6 cellular contexts compared by ENCODE assay signal in the genomic region with DNA sequence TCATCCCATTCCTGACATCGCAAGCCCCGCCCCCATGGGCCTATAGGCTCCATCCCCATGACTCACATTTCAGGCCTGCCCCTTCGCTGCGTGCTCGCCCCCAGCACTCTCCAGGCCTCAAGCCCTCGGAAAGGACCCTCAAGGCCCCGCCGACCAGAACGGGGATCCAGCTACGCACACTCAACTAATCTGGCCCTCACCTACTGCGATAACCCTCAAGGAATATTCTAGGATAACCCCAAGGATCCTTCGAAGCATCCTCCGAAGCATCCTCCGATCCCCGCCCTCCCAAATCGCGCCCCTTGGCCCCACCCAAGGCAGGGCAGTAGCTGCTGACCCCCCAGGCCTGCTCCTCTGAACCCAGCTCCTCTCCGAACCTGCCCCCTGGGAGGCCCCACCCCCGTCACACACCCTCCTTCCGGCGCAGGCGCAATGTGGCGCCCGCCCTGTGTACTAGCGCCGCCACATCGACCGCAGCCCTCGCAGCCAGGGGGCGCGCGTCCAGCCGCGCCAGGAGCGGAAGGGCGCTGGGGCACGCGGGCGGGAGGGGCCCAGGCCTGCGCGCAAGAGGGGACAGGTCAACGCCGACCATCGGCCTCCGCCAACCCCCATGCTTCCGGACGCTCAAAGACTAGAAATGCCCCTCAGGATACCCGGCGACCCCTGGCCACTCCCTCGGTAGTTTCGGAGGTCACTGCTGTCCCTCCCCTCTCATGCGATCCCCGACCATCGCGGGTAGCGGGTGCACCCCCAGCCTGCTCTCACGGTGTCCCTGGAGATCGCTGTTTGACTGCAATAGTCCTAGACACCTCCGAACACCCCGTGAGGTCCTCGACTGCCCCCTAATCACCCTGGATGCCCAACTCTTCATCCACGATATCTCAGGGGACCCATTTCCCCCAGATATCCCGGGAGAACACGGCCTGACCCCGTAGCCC. TPM values are rescaled to one million over a fixed set of nuclear protein-coding genes. Genes with fewer than 3 reads are reported as not detected.
DNase-seq lines count a peak whose midpoint lies in the region; ATAC-seq lines count a peak whose summit lies in the region.

No MANE protein-coding gene starts in this region.

- ATAC-seq in HG02798 (IDR thresholded peaks at IDR 0.05; ENCODE audit: poor library complexity, unreplicated experiment) (peak; percentile 94), left ventricle myocardium superior (peak; percentile 95)
- peak; percentile 94 for ATAC-seq in activated T-cell treated with anti-CD3 and anti-CD28 coated beads, Interleukin-2, amount 50 U/mL, for 72 hours (replicated peaks in 1 of 2)

- no peaks in the 10 kb centered on the region for H3K36me3 Mint-ChIP-seq in activated T-cell treated with anti-CD3 and anti-CD28 coated beads, Interleukin-2, amount 50 U/mL, for 72 hours (ENCODE audit: insufficient read depth in 2 of 2)

- no peaks in the 10 kb centered on the region for H3K27me3 Mint-ChIP-seq in activated T-cell treated with anti-CD3 and anti-CD28 coated beads, Interleukin-2, amount 50 U/mL, for 72 hours (ENCODE audit: low read depth)

- H3K27ac Mint-ChIP-seq in activated T-cell treated with anti-CD3 and anti-CD28 coated beads, Interleukin-2, amount 50 U/mL, for 72 hours, result peak overlapping the region; percentile 93

- DNase-seq in DMS53 treated with DMSO at 0.1 percent for 48 hours (lab: John Stamatoyannopoulos, UW; ENCODE audit: unreplicated experiment) (peak; percentile 68), NCI-H460 (ENCODE audit: extremely low read depth, low read depth) (peak; percentile 87), left ventricle myocardium superior (peak; percentile 96)
- DNase-seq in activated T-cell treated with anti-CD3 and anti-CD28 coated beads, Interleukin-2, amount 50 U/mL, for 72 hours, result peak; percentile 89
- peak; percentile 78 for DNase-seq in stimulated activated CD4-positive, alpha-beta T cell treated with anti-CD3 and anti-CD28 coated beads, Interleukin-2, amount 100 ng/mL, for 4 hours (ENCODE audit: low read depth)

- no peaks in the 10 kb centered on the region for H3K9me3 Mint-ChIP-seq in activated T-cell treated with anti-CD3 and anti-CD28 coated beads, Interleukin-2, amount 50 U/mL, for 72 hours

- peaks cover 12% of the 10 kb centered on the region for H3K4me1 Mint-ChIP-seq in activated T-cell treated with anti-CD3 and anti-CD28 coated beads, Interleukin-2, amount 50 U/mL, for 72 hours (ENCODE audit: low read depth)

- peak overlapping the region; percentile 86 to 93 for H3K4me3 Mint-ChIP-seq in activated T-cell treated with anti-CD3 and anti-CD28 coated beads, Interleukin-2, amount 50 U/mL, for 72 hours

- intact Hi-C loops in left ventricle myocardium superior (cut with micrococcal nuclease), result no loop called here

RNA-seq across cellular contexts. Expression of gene MAGIX, which starts 6.4 kb away (rescaled TPM):
- 0.89 and 2.4 TPM in 2 replicates for total RNA-seq in NCI-H460 (2014; rRNA removed; shearing (Covaris generic))
- 7.1 and 7.7 TPM in 2 replicates for polyA plus RNA-seq in NCI-H460 (2014; cell fraction: nucleus; rRNA removed)
- total RNA-seq in activated T-cell treated with anti-CD3 and anti-CD28 coated beads, Interleukin-2, amount 50 U/mL, for 72 hours, result under 1 TPM; 0.84 to 0.93 TPM
- 3.8 TPM for total RNA-seq in left ventricle myocardium superior

RNA-seq across cellular contexts. Expression of gene PLP2, which starts 15.5 kb away (rescaled TPM):
- 238 and 249 TPM in 2 replicates for total RNA-seq in NCI-H460 (2014; rRNA removed; shearing (Covaris generic))
- polyA plus RNA-seq in NCI-H460 (2014; cell fraction: nucleus; rRNA removed), result 25.4 and 52.5 TPM in 2 replicates
- total RNA-seq in activated T-cell treated with anti-CD3 and anti-CD28 coated beads, Interleukin-2, amount 50 U/mL, for 72 hours, result 100 to 1,000 TPM; 232 to 266 TPM
- 62.3 TPM for total RNA-seq in left ventricle myocardium superior

RNA-seq across cellular contexts. Expression of gene PRICKLE3, which starts 30.0 kb away (rescaled TPM):
- 11.0 and 13.3 TPM in 2 replicates for total RNA-seq in NCI-H460 (2014; rRNA removed; shearing (Covaris generic))
- 57.4 and 58.0 TPM in 2 replicates for polyA plus RNA-seq in NCI-H460 (2014; cell fraction: nucleus; rRNA removed)
- 10 to 100 TPM; 17.4 to 17.6 TPM for total RNA-seq in activated T-cell treated with anti-CD3 and anti-CD28 coated beads, Interleukin-2, amount 50 U/mL, for 72 hours
- 12.7 TPM for total RNA-seq in left ventricle myocardium superior

RNA-seq across cellular contexts. Expression of gene GPKOW, which starts 32.6 kb away (rescaled TPM):
- 30.6 and 31.7 TPM in 2 replicates for total RNA-seq in NCI-H460 (2014; rRNA removed; shearing (Covaris generic))
- polyA plus RNA-seq in NCI-H460 (2014; cell fraction: nucleus; rRNA removed), result 26.0 and 28.3 TPM in 2 replicates
- 10 to 100 TPM; 14.7 to 17.8 TPM for total RNA-seq in activated T-cell treated with anti-CD3 and anti-CD28 coated beads, Interleukin-2, amount 50 U/mL, for 72 hours
- 18.9 TPM for total RNA-seq in left ventricle myocardium superior

RNA-seq across cellular contexts. Expression of gene SYP, which starts 43.8 kb away (rescaled TPM):
- 0.89 and 0.92 TPM in 2 replicates for total RNA-seq in NCI-H460 (2014; rRNA removed; shearing (Covaris generic))
- polyA plus RNA-seq in NCI-H460 (2014; cell fraction: nucleus; rRNA removed), result 2.4 and 5.0 TPM in 2 replicates
- 10 to 100 TPM in 1 of 2 donors, 1 to 10 TPM in 1; 8.7 to 15.9 TPM for total RNA-seq in activated T-cell treated with anti-CD3 and anti-CD28 coated beads, Interleukin-2, amount 50 U/mL, for 72 hours
- 1.5 TPM for total RNA-seq in left ventricle myocardium superior

Comparison
In these comparisons a context has a peak if more than half of its experiments do, and no peak if none do; other contexts are left out.
1. Peak in every context shown above with its lines: DNase-seq and ATAC-seq.